In genomic region chr11:60143768-60144167, GRCh38 we compare ENCODE assay signal across 24 cellular contexts. TPM values are rescaled to one million over a fixed set of nuclear protein-coding genes. Genes with fewer than 3 reads are reported as not detected.
DNase-seq lines count a peak whose midpoint lies in the region; ATAC-seq and TF ChIP-seq lines count a peak whose summit lies in the region.
"Had no signal": no experiment of that assay in that cellular context is flagged by ENCODE, and none has a peak within 500 bp of the region (broad histone marks: within the 10 kb centered on the region; RNA-seq: fewer than 3 reads in every experiment).

No MANE protein-coding gene starts in this region.

- H3K79me2 ChIP-seq in DND-41 (ENCODE audit: insufficient read depth, low read length) (no peaks in the 10 kb centered on the region), smooth muscle cell (ENCODE audit: low read depth) (no peaks in the 10 kb centered on the region)

- H3K4me1 ChIP-seq in DND-41 (ENCODE audit: insufficient read depth, low read length): peaks cover 23% of the 10 kb centered on the region
- no peaks in the 10 kb centered on the region for H3K4me1 ChIP-seq in smooth muscle cell (ENCODE audit: low read depth)
- H3K4me1 ChIP-seq: A549; BE2C; BLaER1 treated with 17β-estradiol and CSF1 and Interleukin-3, amounts not matched to agents 10 nM and 100 nM; HAP-1 had no signal

- no peaks in the 10 kb centered on the region for H4K20me1 ChIP-seq in DND-41 (ENCODE audit: insufficient read depth, low read length)
- no peaks in the 10 kb centered on the region for H4K20me1 ChIP-seq in smooth muscle cell (ENCODE audit: low read depth)
- H4K20me1 ChIP-seq: BLaER1 treated with 17β-estradiol and CSF1 and Interleukin-3, amounts not matched to agents 10 nM and 100 nM had no signal

- no peak overlapping the region for H3K4me3 ChIP-seq in DND-41 (ENCODE audit: low read depth in 1 of 2, low read length in 2 of 2)
- no peak overlapping the region for H3K4me3 ChIP-seq in smooth muscle cell
- H3K4me3 ChIP-seq: A549; BLaER1 treated with 17β-estradiol and CSF1 and Interleukin-3, amounts not matched to agents 10 nM and 100 nM; HAP-1 had no signal

- H2AFZ ChIP-seq in DND-41 (ENCODE audit: low read depth, low read length) (no peak overlapping the region), smooth muscle cell (ENCODE audit: low read depth) (no peak overlapping the region)

- H3K27ac ChIP-seq in DND-41 (ENCODE audit: low read length) (peak overlapping the region; percentile 23), smooth muscle cell (ENCODE audit: low read depth) (peak overlapping the region; percentile 15)
- H3K27ac ChIP-seq: A549; BLaER1 treated with 17β-estradiol and CSF1 and Interleukin-3, amounts not matched to agents 10 nM and 100 nM had no signal

- H3K9me3 Mint-ChIP-seq in activated CD8-positive, alpha-beta T cell treated with anti-CD3 and anti-CD28 coated beads for 36 hours: no peaks in the 10 kb centered on the region
- H3K9me3 Mint-ChIP-seq in activated CD8-positive, alpha-beta T cell treated with anti-CD3 and anti-CD28 coated beads, Interleukin-2, amount 10 ng/mL, durations not matched to agents 7 days and 5 days (ENCODE audit: insufficient read depth): no peaks in the 10 kb centered on the region
- H3K9me3 Mint-ChIP-seq in activated naive CD4-positive, alpha-beta T cell treated with anti-CD3 and anti-CD28 coated beads, Interleukin-2, amount 50 U/mL, for 72 hours: no peaks in the 10 kb centered on the region
- H3K9me3 Mint-ChIP-seq in activated naive CD4-positive, alpha-beta T cell treated with anti-CD3 and anti-CD28 coated beads, Interleukin-2, amount 10 ng/mL, durations not matched to agents 7 days and 5 days: no peaks in the 10 kb centered on the region
- H3K9me3 Mint-ChIP-seq: CD4-positive, alpha-beta memory T cell had no signal

- CTCF ChIA-PET in activated CD8-positive, alpha-beta T cell treated with anti-CD3 and anti-CD28 coated beads for 36 hours (lab: Charles Lee): no interaction called here
- CTCF ChIA-PET in activated CD8-positive, alpha-beta T cell treated with anti-CD3 and anti-CD28 coated beads, Interleukin-2, amount 10 ng/mL, durations not matched to agents 7 days and 5 days (lab: Charles Lee): no interaction called here
- CTCF ChIA-PET in activated naive CD4-positive, alpha-beta T cell treated with anti-CD3 and anti-CD28 coated beads, Interleukin-2, amount 10 ng/mL, durations not matched to agents 7 days and 5 days (lab: Charles Lee): no interaction called here

- H3K4me2 ChIP-seq in DND-41 (ENCODE audit: insufficient read depth, low read length) (0 out of 2 replicates have a peak overlapping the region, but pooled peaks have one; percentile 15), smooth muscle cell (no peak overlapping the region)
- H3K4me2 ChIP-seq: A549; BLaER1 treated with 17β-estradiol and CSF1 and Interleukin-3, amounts not matched to agents 10 nM and 100 nM had no signal

- H3K36me3 Mint-ChIP-seq in activated CD8-positive, alpha-beta T cell treated with anti-CD3 and anti-CD28 coated beads for 36 hours (ENCODE audit: low read depth): no peaks in the 10 kb centered on the region
- H3K36me3 Mint-ChIP-seq in activated CD8-positive, alpha-beta T cell treated with anti-CD3 and anti-CD28 coated beads, Interleukin-2, amount 10 ng/mL, durations not matched to agents 7 days and 5 days (ENCODE audit: low read depth): no peaks in the 10 kb centered on the region
- no peaks in the 10 kb centered on the region for H3K36me3 Mint-ChIP-seq in activated naive CD4-positive, alpha-beta T cell treated with anti-CD3 and anti-CD28 coated beads, Interleukin-2, amount 50 U/mL, for 72 hours
- no peaks in the 10 kb centered on the region for H3K36me3 Mint-ChIP-seq in activated naive CD4-positive, alpha-beta T cell treated with anti-CD3 and anti-CD28 coated beads, Interleukin-2, amount 10 ng/mL, durations not matched to agents 7 days and 5 days
- H3K36me3 Mint-ChIP-seq: CD14-positive monocyte; CD4-positive, alpha-beta memory T cell had no signal

- intact Hi-C loops in activated CD8-positive, alpha-beta T cell treated with anti-CD3 and anti-CD28 coated beads for 36 hours (cut with micrococcal nuclease): no loop called here

- H3K27me3 Mint-ChIP-seq in activated CD8-positive, alpha-beta T cell treated with anti-CD3 and anti-CD28 coated beads for 36 hours: peaks cover 1% of the 10 kb centered on the region
- no peaks in the 10 kb centered on the region for H3K27me3 Mint-ChIP-seq in activated CD8-positive, alpha-beta T cell treated with anti-CD3 and anti-CD28 coated beads, Interleukin-2, amount 10 ng/mL, durations not matched to agents 7 days and 5 days (ENCODE audit: low read depth)
- no peaks in the 10 kb centered on the region for H3K27me3 Mint-ChIP-seq in activated naive CD4-positive, alpha-beta T cell treated with anti-CD3 and anti-CD28 coated beads, Interleukin-2, amount 10 ng/mL, durations not matched to agents 7 days and 5 days
- H3K27me3 Mint-ChIP-seq: CD4-positive, alpha-beta memory T cell had no signal

- no peaks in the 10 kb centered on the region for H3F3A ChIP-seq in smooth muscle cell (ENCODE audit: low read depth)

- H3K4me1 Mint-ChIP-seq in activated CD8-positive, alpha-beta T cell treated with anti-CD3 and anti-CD28 coated beads for 36 hours (ENCODE audit: low read depth): no peaks in the 10 kb centered on the region
- no peaks in the 10 kb centered on the region for H3K4me1 Mint-ChIP-seq in activated CD8-positive, alpha-beta T cell treated with anti-CD3 and anti-CD28 coated beads, Interleukin-2, amount 10 ng/mL, durations not matched to agents 7 days and 5 days (ENCODE audit: low read depth)
- no peaks in the 10 kb centered on the region for H3K4me1 Mint-ChIP-seq in activated naive CD4-positive, alpha-beta T cell treated with anti-CD3 and anti-CD28 coated beads, Interleukin-2, amount 10 ng/mL, durations not matched to agents 7 days and 5 days
- H3K4me1 Mint-ChIP-seq: CD4-positive, alpha-beta memory T cell had no signal

- H3K4me3 Mint-ChIP-seq in activated CD8-positive, alpha-beta T cell treated with anti-CD3 and anti-CD28 coated beads for 36 hours: no peak overlapping the region
- H3K4me3 Mint-ChIP-seq in activated CD8-positive, alpha-beta T cell treated with anti-CD3 and anti-CD28 coated beads, Interleukin-2, amount 10 ng/mL, durations not matched to agents 7 days and 5 days: no peak overlapping the region
- no peak overlapping the region for H3K4me3 Mint-ChIP-seq in activated naive CD4-positive, alpha-beta T cell treated with anti-CD3 and anti-CD28 coated beads, Interleukin-2, amount 10 ng/mL, durations not matched to agents 7 days and 5 days
- H3K4me3 Mint-ChIP-seq: CD14-positive monocyte; CD4-positive, alpha-beta memory T cell; HFFc6 had no signal

- H3K27me3 ChIP-seq in DND-41 (ENCODE audit: insufficient read depth, low read length, poor library complexity) (no peaks in the 10 kb centered on the region), smooth muscle cell (ENCODE audit: low read depth) (no peaks in the 10 kb centered on the region)
- H3K27me3 ChIP-seq: BE2C; BLaER1 treated with 17β-estradiol and CSF1 and Interleukin-3, amounts not matched to agents 10 nM and 100 nM had no signal

- no peaks in the 10 kb centered on the region for H3K36me3 ChIP-seq in DND-41 (ENCODE audit: insufficient read depth, low read length)
- no peaks in the 10 kb centered on the region for H3K36me3 ChIP-seq in smooth muscle cell (ENCODE audit: low read depth)
- H3K36me3 ChIP-seq: BE2C; BLaER1 treated with 17β-estradiol and CSF1 and Interleukin-3, amounts not matched to agents 10 nM and 100 nM; HAP-1 had no signal

- WGBS in smooth muscle cell (ENCODE audit: low lambda C conversion rate): 71% methylated on average over 3 of the region's 3 CpGs

- peak; percentile 20 for ATAC-seq in activated CD8-positive, alpha-beta T cell treated with anti-CD3 and anti-CD28 coated beads for 36 hours
- ATAC-seq in activated CD8-positive, alpha-beta T cell treated with anti-CD3 and anti-CD28 coated beads, Interleukin-2, amount 10 ng/mL, durations not matched to agents 7 days and 5 days: no peak
- ATAC-seq in activated naive CD4-positive, alpha-beta T cell treated with anti-CD3 and anti-CD28 coated beads, Interleukin-2, amount 50 U/mL, for 72 hours: peak; percentile 29 to 75
- ATAC-seq in DND-41 (ENCODE audit: insufficient read depth, low read depth): peak; percentile 50; the same call in 1 of the 3 replicates
- ATAC-seq in HG02571 (IDR thresholded peaks at IDR 0.05; ENCODE audit: unreplicated experiment): no peak
- ATAC-seq in GM19452 (IDR thresholded peaks at IDR 0.05; ENCODE audit: unreplicated experiment): no peak
- ATAC-seq: A549 had no signal

- no peak overlapping the region for H3K27ac Mint-ChIP-seq in activated CD8-positive, alpha-beta T cell treated with anti-CD3 and anti-CD28 coated beads for 36 hours
- H3K27ac Mint-ChIP-seq in activated CD8-positive, alpha-beta T cell treated with anti-CD3 and anti-CD28 coated beads, Interleukin-2, amount 10 ng/mL, durations not matched to agents 7 days and 5 days: no peak overlapping the region
- H3K27ac Mint-ChIP-seq in activated naive CD4-positive, alpha-beta T cell treated with anti-CD3 and anti-CD28 coated beads, Interleukin-2, amount 50 U/mL, for 72 hours: no peak overlapping the region
- no peak overlapping the region for H3K27ac Mint-ChIP-seq in activated naive CD4-positive, alpha-beta T cell treated with anti-CD3 and anti-CD28 coated beads, Interleukin-2, amount 10 ng/mL, durations not matched to agents 7 days and 5 days
- H3K27ac Mint-ChIP-seq: CD14-positive monocyte; CD4-positive, alpha-beta memory T cell; HFFc6 had no signal

- H3K9me3 ChIP-seq in DND-41 (ENCODE audit: insufficient read depth, low read length, severe bottlenecking) (no peaks in the 10 kb centered on the region), smooth muscle cell (replicated peaks; ENCODE audit: low read depth) (no peaks in the 10 kb centered on the region)
- H3K9me3 ChIP-seq: A549, BE2C, HAP-1 had no signal

- POLR2A ChIA-PET in activated CD8-positive, alpha-beta T cell treated with anti-CD3 and anti-CD28 coated beads for 36 hours (lab: Charles Lee): no interaction called here
- POLR2A ChIA-PET in activated CD8-positive, alpha-beta T cell treated with anti-CD3 and anti-CD28 coated beads, Interleukin-2, amount 10 ng/mL, durations not matched to agents 7 days and 5 days (lab: Charles Lee): no interaction called here

- no peak for DNase-seq in activated CD8-positive, alpha-beta T cell treated with anti-CD3 and anti-CD28 coated beads for 36 hours
- DNase-seq in activated CD8-positive, alpha-beta T cell treated with anti-CD3 and anti-CD28 coated beads, Interleukin-2, amount 10 ng/mL, durations not matched to agents 7 days and 5 days: no peak
- DNase-seq in activated naive CD4-positive, alpha-beta T cell treated with anti-CD3 and anti-CD28 coated beads, Interleukin-2, amount 50 U/mL, for 72 hours (ENCODE audit: low spot score in 2 of 2): no peak
- DNase-seq in activated naive CD4-positive, alpha-beta T cell treated with anti-CD3 and anti-CD28 coated beads, Interleukin-2, amount 10 ng/mL, durations not matched to agents 7 days and 5 days: no peak
- DNase-seq in DND-41 (no peak), smooth muscle cell (lab: John Stamatoyannopoulos, UW; ENCODE audit: unreplicated experiment) (no peak)
- DNase-seq: 8988T; ACHN; AML-193; BE2C; CD4-positive, alpha-beta memory T cell; DMS 273 treated with DMSO at 0.1 percent for 48 hours; DMS79; GF-D8; GOT3; HFFc6 had no signal

- TF ChIP-seq CTCF in activated CD8-positive, alpha-beta T cell treated with anti-CD3 and anti-CD28 coated beads for 36 hours (IDR thresholded peaks at IDR 0.05): no peak
- TF ChIP-seq CTCF in DND-41 (IDR thresholded peaks at IDR 0.05; ENCODE audit: borderline replicate concordance, extremely low read depth, low read length, poor library complexity, severe bottlenecking) (no peak), smooth muscle cell (IDR thresholded peaks at IDR 0.05; ENCODE audit: borderline replicate concordance, insufficient read depth, poor library complexity, severe bottlenecking) (no peak)

- H3K9ac ChIP-seq in DND-41 (ENCODE audit: low read depth, low read length) (no peak overlapping the region), smooth muscle cell (ENCODE audit: low read depth) (no peak overlapping the region)
- H3K9ac ChIP-seq: BLaER1 treated with 17β-estradiol and CSF1 and Interleukin-3, amounts not matched to agents 10 nM and 100 nM had no signal

RNA-seq across cellular contexts. Expression of gene MS4A6A, which starts 39.1 kb away (rescaled TPM):
- not detected for total RNA-seq in activated CD8-positive, alpha-beta T cell treated with anti-CD3 and anti-CD28 coated beads for 36 hours
- not detected for total RNA-seq in activated CD8-positive, alpha-beta T cell treated with anti-CD3 and anti-CD28 coated beads, Interleukin-2, amount 10 ng/mL, durations not matched to agents 7 days and 5 days
- not detected for total RNA-seq in activated naive CD4-positive, alpha-beta T cell treated with anti-CD3 and anti-CD28 coated beads, Interleukin-2, amount 50 U/mL, for 72 hours
- total RNA-seq in smooth muscle cell: not detected in 2 replicates
- polyA plus RNA-seq in smooth muscle cell: not detected in 2 replicates
- total RNA-seq: Daoy, G401, HFFc6 had no signal
- polyA plus RNA-seq: A549 had no signal

RNA-seq across cellular contexts. Expression of gene MS4A2, which starts 55.3 kb away (rescaled TPM):
- total RNA-seq in activated CD8-positive, alpha-beta T cell treated with anti-CD3 and anti-CD28 coated beads for 36 hours: not detected
- not detected for total RNA-seq in activated CD8-positive, alpha-beta T cell treated with anti-CD3 and anti-CD28 coated beads, Interleukin-2, amount 10 ng/mL, durations not matched to agents 7 days and 5 days
- not detected for total RNA-seq in activated naive CD4-positive, alpha-beta T cell treated with anti-CD3 and anti-CD28 coated beads, Interleukin-2, amount 50 U/mL, for 72 hours
- not detected in 2 replicates for total RNA-seq in smooth muscle cell
- polyA plus RNA-seq in smooth muscle cell: not detected in 2 replicates
- total RNA-seq: CD4-positive, alpha-beta memory T cell; Daoy; G401; HFFc6 had no signal
- polyA plus RNA-seq: A549; CD4-positive, alpha-beta memory T cell had no signal

Comparison
In these comparisons a context has a peak if more than half of its experiments do, and no peak if none do; other contexts are left out.
1. ATAC-seq: peak in activated CD8-positive, alpha-beta T cell treated with anti-CD3 and anti-CD28 coated beads for 36 hours (single experiment), activated naive CD4-positive, alpha-beta T cell treated with anti-CD3 and anti-CD28 coated beads, Interleukin-2, amount 50 U/mL, for 72 hours (2 of 2) and DND-41 (single experiment); none in activated CD8-positive, alpha-beta T cell treated with anti-CD3 and anti-CD28 coated beads, Interleukin-2, amount 10 ng/mL, durations not matched to agents 7 days and 5 days (single experiment), HG02571 (single experiment) and GM19452 (single experiment).